26 cellular contexts compared by ENCODE assay signal in the genomic region with DNA sequence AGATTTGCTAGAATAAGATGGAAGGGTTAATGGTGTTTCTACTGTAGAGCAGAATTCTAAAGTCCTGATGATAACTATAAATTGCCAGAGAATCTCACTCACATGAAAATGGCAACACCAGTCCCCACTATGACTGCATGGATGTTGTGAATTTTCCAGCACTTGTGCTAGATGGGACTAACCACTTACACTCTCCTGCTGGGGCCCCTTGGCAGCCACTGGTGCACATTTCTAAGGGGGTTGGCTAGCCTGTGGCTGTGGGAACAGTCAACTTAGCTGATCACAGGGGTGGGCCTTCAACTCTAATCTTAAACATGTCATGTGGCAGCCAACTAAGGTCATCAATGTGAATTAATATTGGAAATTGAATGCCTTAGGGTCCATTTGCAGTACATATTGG.
"Had no signal": no experiment of that assay in that cellular context is flagged by ENCODE, and none has a peak within 500 bp of the region (broad histone marks: within the 10 kb centered on the region; RNA-seq: fewer than 3 reads in every experiment).

No MANE protein-coding gene starts in this region.

- DNase-seq: activated B cell treated with CpG ODN at 0.5 μM for 24 hours; activated CD4-positive, alpha-beta T cell treated with anti-CD3 and anti-CD28 coated beads for 48 hours; activated CD4-positive, alpha-beta T cell treated with anti-CD3 and anti-CD28 coated beads, Interleukin-2, amount 50 U/mL, for 1 hour; activated CD4-positive, alpha-beta T cell treated with anti-CD3 and anti-CD28 coated beads, Interleukin-2, amount 50 U/mL, for 48 hours; activated CD8-positive, alpha-beta memory T cell treated with anti-CD3 and anti-CD28 coated beads for 24 hours; activated CD8-positive, alpha-beta T cell treated with anti-CD3 and anti-CD28 coated beads for 36 hours; activated effector memory CD4-positive, alpha-beta T cell treated with Interleukin-2 at 50 U/mL for 16 hours; activated gamma-delta T cell treated with Interleukin-2 at 50 U/mL for 16 hours; activated naive CD4-positive, alpha-beta T cell treated with anti-CD3 and anti-CD28 coated beads, Interleukin-2, amount 50 U/mL, for 16 hours; activated naive CD4-positive, alpha-beta T cell treated with Interleukin-2 at 50 U/mL for 16 hours; activated T-cell treated with anti-CD3 and anti-CD28 coated beads, Interleukin-2, amount 50 U/mL, for 4 hours; amniotic stem cell; brain microvascular endothelial cell; cortex of kidney; dermis blood vessel endothelial cell; effector CD4-positive, alpha-beta T cell; effector memory CD8-positive, alpha-beta T cell; erythroblast; esophagus squamous epithelium; foreskin melanocyte; T-helper 17 cell; T1000; WERI-Rb-1 had no signal

- H3K4me1 ChIP-seq: esophagus squamous epithelium, gastroesophageal sphincter had no signal

- H3K9me3 ChIP-seq: esophagus squamous epithelium, gastroesophageal sphincter had no signal

- H3K27me3 ChIP-seq: brain microvascular endothelial cell, esophagus squamous epithelium, gastroesophageal sphincter had no signal

- H3K4me3 ChIP-seq: esophagus squamous epithelium, gastroesophageal sphincter had no signal

- H3K36me3 ChIP-seq: brain microvascular endothelial cell, esophagus squamous epithelium, gastroesophageal sphincter, WERI-Rb-1 had no signal

- ATAC-seq: activated CD4-positive, CD25-positive, alpha-beta regulatory T cell treated with anti-CD3 and anti-CD28 coated beads, Interleukin-2, amount 50 U/mL, for 24 hours; activated CD8-positive, alpha-beta T cell treated with anti-CD3 and anti-CD28 coated beads for 36 hours; activated T-cell treated with anti-CD3 and anti-CD28 coated beads, Interleukin-2, amount 50 U/mL, for 4 hours; activated T-helper 17 cell treated with anti-CD3 and anti-CD28 coated beads, Interleukin-2, amount 50 U/mL, for 72 hours; effector memory CD8-positive, alpha-beta T cell; gastroesophageal sphincter; T-helper 17 cell had no signal

- H3K27ac ChIP-seq: brain microvascular endothelial cell, esophagus squamous epithelium, gastroesophageal sphincter, WERI-Rb-1 had no signal
